Comparison of ENCODE assay signal across 35 cellular contexts in the genomic region with DNA sequence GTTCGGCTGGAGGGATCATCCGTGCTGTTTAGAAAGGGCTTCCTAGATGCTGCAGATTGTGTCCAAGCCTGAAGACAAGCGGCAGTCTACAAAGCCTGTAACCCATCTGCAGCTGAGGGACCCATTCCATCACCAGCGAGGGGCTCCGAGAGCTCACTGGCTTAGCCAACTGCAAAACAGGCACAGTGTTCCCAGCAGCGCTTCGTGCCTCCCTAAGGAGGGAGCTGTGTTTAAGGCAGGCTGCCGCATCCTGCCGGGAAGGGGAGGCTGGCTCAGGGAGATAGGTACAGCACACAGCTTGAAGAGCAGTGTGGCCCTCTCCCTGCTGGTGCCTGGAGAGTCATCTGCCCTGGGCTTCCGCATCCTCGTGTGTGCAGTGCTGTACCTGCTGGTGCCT. TPM values are rescaled to one million over a fixed set of nuclear protein-coding genes. Genes with fewer than 3 reads are reported as not detected.
DNase-seq lines count a peak whose midpoint lies in the region; ATAC-seq, FAIRE-seq and TF ChIP-seq lines count a peak whose summit lies in the region.
"Had no signal": no experiment of that assay in that cellular context is flagged by ENCODE, and none has a peak within 500 bp of the region (broad histone marks: within the 10 kb centered on the region; RNA-seq: fewer than 3 reads in every experiment).

No MANE protein-coding gene starts in this region.

- TF ChIP-seq CTCF in HepG2 (CRISPR knock-in tag; IDR thresholded peaks at IDR 0.05) (no peak), right lobe of liver (IDR thresholded peaks at IDR 0.05) (no peak), activated B cell treated with CpG ODN at 0.5 μM for 24 hours (IDR thresholded peaks at IDR 0.05) (no peak), upper lobe of right lung (IDR thresholded peaks at IDR 0.05) (no peak), gastrocnemius medialis (IDR thresholded peaks at IDR 0.05 in 4 of 5, conservative IDR thresholded peaks at IDR 0.05 in 1 of 5) (no peak)

- no peak overlapping the region for H3K27ac Mint-ChIP-seq in activated B cell treated with CpG ODN at 0.5 μM for 24 hours
- H3K27ac Mint-ChIP-seq: activated CD8-positive, alpha-beta memory T cell treated with anti-CD3 and anti-CD28 coated beads, Interleukin-2, amount 10 ng/mL, durations not matched to agents 7 days and 5 days; activated naive CD8-positive, alpha-beta T cell treated with anti-CD3 and anti-CD28 coated beads, Interleukin-2, amount 10 ng/mL, durations not matched to agents 7 days and 5 days; CD4-positive, alpha-beta memory T cell; stimulated activated naive CD8-positive, alpha-beta T cell treated with anti-CD3 and anti-CD28 coated beads, Interleukin-15, Interleukin-2, amounts not matched to agents 100 ng/mL and 50 ng/mL, for 24 hours had no signal

- no peaks in the 10 kb centered on the region for H3K9me3 Mint-ChIP-seq in activated B cell treated with CpG ODN at 0.5 μM for 24 hours
- H3K9me3 Mint-ChIP-seq: activated naive CD8-positive, alpha-beta T cell treated with anti-CD3 and anti-CD28 coated beads, Interleukin-2, amount 10 ng/mL, durations not matched to agents 7 days and 5 days; stimulated activated naive CD8-positive, alpha-beta T cell treated with anti-CD3 and anti-CD28 coated beads, Interleukin-15, Interleukin-2, amounts not matched to agents 100 ng/mL and 50 ng/mL, for 24 hours had no signal

- no peak; the same call in 2 of the 3 replicates for ATAC-seq in HepG2
- no peak for ATAC-seq in right lobe of liver
- no peak for ATAC-seq in activated B cell treated with CpG ODN at 0.5 μM for 24 hours (ENCODE audit: low read depth)
- no peak for ATAC-seq in upper lobe of right lung
- ATAC-seq in HG03432 (IDR thresholded peaks at IDR 0.05; ENCODE audit: unreplicated experiment) = no peak
- ATAC-seq in gastrocnemius medialis = no peak
- ATAC-seq: A549; activated CD8-positive, alpha-beta memory T cell treated with anti-CD3 and anti-CD28 coated beads, Interleukin-2, amount 10 ng/mL, durations not matched to agents 7 days and 5 days; naive thymus-derived CD8-positive, alpha-beta T cell; Panc1 had no signal

- 60% methylated on average over 11 of the region's 11 CpGs for WGBS in HepG2 (ENCODE audit: low lambda C conversion rate)
- 83% methylated on average over 9 of the region's 11 CpGs for WGBS in right lobe of liver (ENCODE audit: insufficient coverage, low coverage, low lambda C conversion rate, missing lambda C conversion rate)

- TF ChIP-seq POLR2A in HepG2 (IDR thresholded peaks at IDR 0.05; ENCODE audit: insufficient read depth in 1 of 2, low read depth in 2 of 2, low read length in 2 of 2) (no peak), right lobe of liver (IDR thresholded peaks at IDR 0.05) (no peak), gastrocnemius medialis (IDR thresholded peaks at IDR 0.05) (no peak)

- no peak for FAIRE-seq in HepG2 (lab: Jason Lieb, UNC)
- FAIRE-seq: A549, astrocyte, D721Med, H54, keratinocyte had no signal

- H3K36me3 ChIP-seq in HepG2 (replicated peaks in 1 of 2; ENCODE audit: control insufficient read depth in 1 of 2, insufficient read depth in 2 of 2, low read length in 2 of 2) (peaks cover 1 to 10% of the 10 kb centered on the region in 2 experiments; a peak in 2 of 5 replicates), right lobe of liver (peaks cover 0 to 4% (median 0%) of the 10 kb centered on the region in 4 donors), upper lobe of right lung (no peaks in the 10 kb centered on the region), gastrocnemius medialis (no peaks in the 10 kb centered on the region)
- H3K36me3 ChIP-seq: cardiac muscle cell, colonic mucosa had no signal

- BruUV-seq in HepG2 (replicated peaks; lab: Mats Ljungman, UMichigan) = no TSS peak

- no peaks in the 10 kb centered on the region for H3K27me3 Mint-ChIP-seq in activated B cell treated with CpG ODN at 0.5 μM for 24 hours
- H3K27me3 Mint-ChIP-seq: activated CD8-positive, alpha-beta memory T cell treated with anti-CD3 and anti-CD28 coated beads, Interleukin-2, amount 10 ng/mL, durations not matched to agents 7 days and 5 days; activated naive CD8-positive, alpha-beta T cell treated with anti-CD3 and anti-CD28 coated beads, Interleukin-2, amount 10 ng/mL, durations not matched to agents 7 days and 5 days; CD4-positive, alpha-beta memory T cell; naive thymus-derived CD8-positive, alpha-beta T cell; stimulated activated naive CD8-positive, alpha-beta T cell treated with anti-CD3 and anti-CD28 coated beads, Interleukin-15, Interleukin-2, amounts not matched to agents 100 ng/mL and 50 ng/mL, for 24 hours had no signal

- H3K9ac ChIP-seq in HepG2 (ENCODE audit: insufficient read depth, low read depth, low read length) = no peak overlapping the region

- no peaks in the 10 kb centered on the region for H3K9me3 ChIP-seq in HepG2 (ENCODE audit: low read length)
- H3K9me3 ChIP-seq in right lobe of liver = no peaks in the 10 kb centered on the region
- H3K9me3 ChIP-seq in upper lobe of right lung = no peaks in the 10 kb centered on the region
- H3K9me3 ChIP-seq in gastrocnemius medialis = no peaks in the 10 kb centered on the region
- H3K9me3 ChIP-seq: A549, colonic mucosa, testis had no signal

- no peak for TF ChIP-seq RAD21 in HepG2 (CRISPR knock-in tag; IDR thresholded peaks at IDR 0.05)

- intact Hi-C loops in HepG2 (cut with micrococcal nuclease; ENCODE audit: unreplicated experiment) = no loop called here
- intact Hi-C loops in right lobe of liver (cut with DNase I) = no loop called here
- intact Hi-C loops in activated B cell treated with CpG ODN at 0.5 μM for 24 hours (cut with micrococcal nuclease) = no loop called here
- intact Hi-C loops in upper lobe of right lung (cut with DNase I) = no loop called here
- intact Hi-C loops in gastrocnemius medialis (cut with DNase I; ENCODE audit: low total_unique reads) = no loop called here

- no peak for DNase-seq in HepG2 (ENCODE audit: low spot score)
- DNase-seq in right lobe of liver = no peak
- peak; percentile 15 for DNase-seq in activated B cell treated with CpG ODN at 0.5 μM for 24 hours
- DNase-seq in mesenteric fat pad (ENCODE audit: low spot score) = peak; percentile 64
- DNase-seq in upper lobe of right lung = peak; percentile 70
- DNase-seq in gastrocnemius medialis = no peak
- DNase-seq in putamen (ENCODE audit: low spot score) = no peak
- DNase-seq: activated CD4-positive, alpha-beta T cell treated with anti-CD3 and anti-CD28 coated beads, Interleukin-2, amount 50 U/mL, for 4 hours; activated CD8-positive, alpha-beta memory T cell treated with anti-CD3 and anti-CD28 coated beads, Interleukin-2, amount 10 ng/mL, durations not matched to agents 7 days and 5 days; activated gamma-delta T cell treated with Interleukin-2 at 50 U/mL for 16 hours; activated naive CD8-positive, alpha-beta T cell treated with anti-CD3 and anti-CD28 coated beads, Interleukin-2, amount 10 ng/mL, durations not matched to agents 7 days and 5 days; activated T-cell treated with anti-CD3 and anti-CD28 coated beads, Interleukin-2, amount 50 U/mL, for 48 hours; CD4-positive, alpha-beta memory T cell; colonic mucosa; effector CD8-positive, alpha-beta T cell; KBM-7; NCI-H1417; NCI-H2029 treated with DMSO at 0.1 percent for 48 hours; NCI-H2227 treated with DMSO at 0.1 percent for 48 hours; NCI-H526 treated with DMSO at 0.1 percent for 48 hours; stimulated activated CD8-positive, alpha-beta memory T cell treated with anti-CD3 and anti-CD28 coated beads, Interleukin-4, amount 100 ng/mL, for 48 hours; T1000; testis; WERI-Rb-1 had no signal

- H4K20me1 ChIP-seq in HepG2 (ENCODE audit: insufficient read depth, low read length) = no peaks in the 10 kb centered on the region

- H3K27me3 ChIP-seq in HepG2 (ENCODE audit: control insufficient read depth in 1 of 2, insufficient read depth in 2 of 2, low read length in 2 of 2) (no peaks in the 10 kb centered on the region; a peak in 2 of 5 replicates), right lobe of liver (no peaks in the 10 kb centered on the region), upper lobe of right lung (no peaks in the 10 kb centered on the region), gastrocnemius medialis (no peaks in the 10 kb centered on the region)
- H3K27me3 ChIP-seq: cardiac muscle cell, colonic mucosa, testis had no signal

- H2AFZ ChIP-seq in HepG2 (ENCODE audit: low read length) = no peak overlapping the region

- H3K27ac ChIP-seq in HepG2 (ENCODE audit: extremely low read length, insufficient read depth, low read length) = no peak overlapping the region
- H3K27ac ChIP-seq in right lobe of liver = no peak overlapping the region
- no peak overlapping the region for H3K27ac ChIP-seq in upper lobe of right lung
- no peak overlapping the region for H3K27ac ChIP-seq in gastrocnemius medialis
- H3K27ac ChIP-seq: A549, cardiac muscle cell, colonic mucosa, epithelial cell of prostate, testis, WERI-Rb-1 had no signal

- CTCF ChIA-PET in HepG2 (lab: Yijun Ruan, JAX; ENCODE audit: low intra/inter-chr PET ratio, low total read pairs) (no interaction called here), activated B cell treated with CpG ODN at 0.5 μM for 24 hours (lab: Charles Lee) (no interaction called here)

- H3K79me2 ChIP-seq in HepG2 (ENCODE audit: insufficient read depth, low read length) = no peaks in the 10 kb centered on the region

- POLR2A ChIA-PET in HepG2 (lab: Yijun Ruan, JAX) = no interaction called here
- POLR2A ChIA-PET in activated B cell treated with CpG ODN at 0.5 μM for 24 hours (lab: Charles Lee) = interaction anchor here (0.5 to 2.4 kb wide), 3 partner anchors 10 to 83 kb away, joined by 3 to 7 read pairs (median 6); partner anchors contain the start of gene IRF4

- peaks cover 8% of the 10 kb centered on the region for H3K4me1 Mint-ChIP-seq in activated B cell treated with CpG ODN at 0.5 μM for 24 hours
- H3K4me1 Mint-ChIP-seq: activated CD8-positive, alpha-beta memory T cell treated with anti-CD3 and anti-CD28 coated beads, Interleukin-2, amount 10 ng/mL, durations not matched to agents 7 days and 5 days had no signal

- in situ Hi-C loops in HepG2 (cut with HindIII; ENCODE audit: extremely low pct_ligation_motif_present, low pct_unique_long_range_greater_than_20kb) (no loop called here), gastrocnemius medialis (cut with MboI; ENCODE audit: low sequenced_read_pairs in 4 of 4) (no loop called here)

- TF ChIP-seq EP300 in HepG2 (IDR thresholded peaks at IDR 0.05; ENCODE audit: low read depth in 2 of 2, low read length in 2 of 2) (no peak), HepG2 (CRISPR knock-in tag; IDR thresholded peaks at IDR 0.05; ENCODE audit: borderline replicate concordance) (no peak)

- peaks cover 23% of the 10 kb centered on the region for H3K36me3 Mint-ChIP-seq in activated B cell treated with CpG ODN at 0.5 μM for 24 hours (ENCODE audit: low read depth)

- H3K4me3 ChIP-seq in HepG2 (replicated peaks in 1 of 3; ENCODE audit: insufficient read depth in 1 of 3, low read depth in 2 of 3, low read length in 3 of 3) (no peak overlapping the region), right lobe of liver (no peak overlapping the region), upper lobe of right lung (no peak overlapping the region), gastrocnemius medialis (no peak overlapping the region)
- H3K4me3 ChIP-seq: A549, cardiac muscle cell, colonic mucosa, testis had no signal

- H3K4me2 ChIP-seq in HepG2 (ENCODE audit: low read depth, low read length) = no peak overlapping the region
- H3K4me2 ChIP-seq: A549 had no signal

- H3K4me1 ChIP-seq in HepG2 (ENCODE audit: insufficient read depth, low read length) (no peaks in the 10 kb centered on the region), right lobe of liver (peaks cover 0 to 10% (median 0%) of the 10 kb centered on the region in 4 donors), upper lobe of right lung (peaks cover 15% of the 10 kb centered on the region), gastrocnemius medialis (peaks cover 7 to 12% of the 10 kb centered on the region in 2 donors)
- H3K4me1 ChIP-seq: A549, colonic mucosa had no signal

- H3K4me3 Mint-ChIP-seq in activated B cell treated with CpG ODN at 0.5 μM for 24 hours = no peak overlapping the region
- H3K4me3 Mint-ChIP-seq: activated CD8-positive, alpha-beta memory T cell treated with anti-CD3 and anti-CD28 coated beads, Interleukin-2, amount 10 ng/mL, durations not matched to agents 7 days and 5 days; activated naive CD8-positive, alpha-beta T cell treated with anti-CD3 and anti-CD28 coated beads, Interleukin-2, amount 10 ng/mL, durations not matched to agents 7 days and 5 days; CD4-positive, alpha-beta memory T cell; naive thymus-derived CD8-positive, alpha-beta T cell; stimulated activated naive CD8-positive, alpha-beta T cell treated with anti-CD3 and anti-CD28 coated beads, Interleukin-15, Interleukin-2, amounts not matched to agents 100 ng/mL and 50 ng/mL, for 24 hours had no signal

RNA-seq across cellular contexts. Expression of gene DUSP22, which starts 32.4 kb away (rescaled TPM):
- 29.1 and 32.8 TPM in 2 replicates for total RNA-seq in HepG2 (2016; rRNA removed; fragmentation: Illumina TruSeq; extraction: Trizol)
- total RNA-seq in HepG2 (2016; cell fraction: cytosol; rRNA removed; fragmentation: Illumina TruSeq; extraction: Trizol; ENCODE audit: low read depth) = 22.6 TPM in 2 replicates
- total RNA-seq in HepG2 (2016; cell fraction: insoluble cytoplasmic fraction; rRNA removed; fragmentation: Illumina TruSeq; extraction: Trizol) = 25.5 and 31.6 TPM in 2 replicates
- total RNA-seq in HepG2 (2016; cell fraction: membrane; rRNA removed; fragmentation: Illumina TruSeq; extraction: Trizol) = 56.6 and 61.9 TPM in 2 replicates
- 32.2 and 39.4 TPM in 2 replicates for total RNA-seq in HepG2 (2016; cell fraction: nucleus; rRNA removed; fragmentation: Illumina TruSeq; extraction: Trizol)
- 20.2 and 22.5 TPM in 2 replicates for polyA plus RNA-seq in HepG2 (2011; rRNA removed)
- polyA plus RNA-seq in HepG2 (2011; cell fraction: cytosol; rRNA removed) = 21.7 and 22.6 TPM in 2 replicates
- polyA plus RNA-seq in HepG2 (2011; cell fraction: nucleus; rRNA removed) = 114 and 123 TPM in 2 replicates
- polyA plus RNA-seq in HepG2 (2012) = 26.8 and 53.2 TPM in 2 replicates
- polyA plus RNA-seq in HepG2 (2016; cell fraction: cytosol; fragmentation: Illumina TruSeq; extraction: Trizol; ENCODE audit: low read depth) = 30.2 and 39.2 TPM in 2 replicates
- 30.2 and 36.3 TPM in 2 replicates for polyA plus RNA-seq in HepG2 (2016; cell fraction: insoluble cytoplasmic fraction; fragmentation: Illumina TruSeq; extraction: Trizol; ENCODE audit: low read depth)
- polyA plus RNA-seq in HepG2 (2016; cell fraction: membrane; fragmentation: Illumina TruSeq; extraction: Trizol; ENCODE audit: low read depth) = 58.4 and 62.7 TPM in 2 replicates
- 46.9 and 51.1 TPM in 2 replicates for polyA plus RNA-seq in HepG2 (2016; cell fraction: nucleus; fragmentation: Illumina TruSeq; extraction: Trizol; ENCODE audit: insufficient read depth, low read depth)
- 5.3 and 29.0 TPM in 2 replicates for polyA minus RNA-seq in HepG2 (2011; rRNA and poly(A)+ RNA removed; ENCODE audit: low replicate concordance)
- 5.7 and 8.6 TPM in 2 replicates for polyA minus RNA-seq in HepG2 (2011; cell fraction: cytosol; rRNA and poly(A)+ RNA removed)
- 42.6 and 44.8 TPM in 2 replicates for polyA minus RNA-seq in HepG2 (2011; cell fraction: nucleus; rRNA and poly(A)+ RNA removed)
- total RNA-seq in right lobe of liver = 10 to 100 TPM; 20.6 to 24.8 (median 21.3) TPM
- total RNA-seq in activated B cell treated with CpG ODN at 0.5 μM for 24 hours = 137 and 153 TPM in 2 replicates
- 75.0 TPM for total RNA-seq in mesenteric fat pad
- 61.2 TPM for total RNA-seq in upper lobe of right lung
- total RNA-seq in gastrocnemius medialis = 10 to 100 TPM; 53.4 to 70.7 (median 61.3) TPM

Comparison
In these comparisons a context has a peak if more than half of its experiments do, and no peak if none do; other contexts are left out.
1. DNase-seq: peak in activated B cell treated with CpG ODN at 0.5 μM for 24 hours (single experiment), mesenteric fat pad (single experiment) and upper lobe of right lung (single experiment); none in HepG2 (single experiment), right lobe of liver (0 of 3), gastrocnemius medialis (0 of 2) and putamen (single experiment).